17 cellular contexts compared by ENCODE assay signal in the genomic region with DNA sequence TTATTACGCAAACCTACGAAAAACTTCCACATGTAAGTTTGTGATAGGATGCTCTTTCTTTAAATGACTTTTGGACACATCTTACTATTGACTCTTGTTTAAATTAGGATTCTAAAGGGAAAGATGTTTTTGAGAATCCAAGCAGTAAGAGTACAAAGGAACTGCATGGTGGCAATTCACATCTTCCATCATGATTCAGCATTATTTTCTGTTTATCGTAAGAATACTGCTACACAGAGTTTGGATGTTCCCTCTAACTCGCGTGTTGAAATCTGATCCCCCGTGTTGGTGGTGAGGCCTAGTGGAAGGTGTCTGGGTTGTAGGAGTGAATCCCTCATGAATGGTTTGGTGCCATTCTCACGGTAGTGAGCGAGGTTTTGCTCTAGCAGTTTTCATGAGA.
A peak's percentile ranks its signal among the peaks of the same experiment; 100 is the strongest.
DNase-seq lines count a peak whose midpoint lies in the region; ATAC-seq, FAIRE-seq and TF ChIP-seq lines count a peak whose summit lies in the region.
"Had no signal": no experiment of that assay in that cellular context is flagged by ENCODE, and none has a peak within 500 bp of the region (broad histone marks: within the 10 kb centered on the region; RNA-seq: fewer than 3 reads in every experiment).

No MANE protein-coding gene starts in this region.

- H3K36me3 ChIP-seq in astrocyte (ENCODE audit: insufficient read depth, low read length), result no peaks in the 10 kb centered on the region
- no peaks in the 10 kb centered on the region for H3K36me3 ChIP-seq in neural progenitor cell
- no peaks in the 10 kb centered on the region for H3K36me3 ChIP-seq in sigmoid colon

- no peak overlapping the region for H4K91ac ChIP-seq in H9 (ENCODE audit: insufficient read length, low read depth, low read length)

- no peak for TF ChIP-seq RAD21 in A549 (conservative IDR thresholded peaks at IDR 0.05 in 1 of 2, IDR thresholded peaks at IDR 0.05 in 1 of 2)

- TF ChIP-seq CTCF in A549 (IDR thresholded peaks at IDR 0.05) (no peak), H9 (conservative IDR thresholded peaks at IDR 0.05) (no peak), astrocyte (IDR thresholded peaks at IDR 0.05; ENCODE audit: insufficient read depth, low read depth, low read length) (no peak), neural progenitor cell (IDR thresholded peaks at IDR 0.05) (no peak), sigmoid colon (IDR thresholded peaks at IDR 0.05) (no peak)

- FAIRE-seq in A549 (lab: Jason Lieb, UNC) (peak; percentile 54), astrocyte (lab: Jason Lieb, UNC) (peak; percentile 86)
- FAIRE-seq: GM12892 had no signal

- no peaks in the 10 kb centered on the region for H3F3A ChIP-seq in neural progenitor cell (ENCODE audit: low read depth)

- intact Hi-C loops in sigmoid colon (cut with DNase I), result no loop called here

- no peak overlapping the region for H2BK20ac ChIP-seq in H9 (ENCODE audit: low read depth, low read length, poor library complexity, severe bottlenecking)

- H3K9me3 ChIP-seq in A549 (no peaks in the 10 kb centered on the region), H9 (ENCODE audit: control insufficient read depth, low read depth, low read length) (no peaks in the 10 kb centered on the region), astrocyte (ENCODE audit: insufficient read depth, low read depth, low read length) (no peaks in the 10 kb centered on the region), neural progenitor cell (ENCODE audit: low read depth) (no peaks in the 10 kb centered on the region), sigmoid colon (no peaks in the 10 kb centered on the region)
- H3K9me3 ChIP-seq: Caco-2 had no signal

- TF ChIP-seq POLR2A in A549 (IDR thresholded peaks at IDR 0.05; ENCODE audit: low read length) (no peak), sigmoid colon (IDR thresholded peaks at IDR 0.05) (no peak)

- no peaks in the 10 kb centered on the region for H3K23me2 ChIP-seq in H9 (ENCODE audit: insufficient read length, low read depth, low read length, poor library complexity, severe bottlenecking)

- H3K23ac ChIP-seq in H9 (ENCODE audit: insufficient read length, low read depth, low read length), result no peak overlapping the region

- no peak overlapping the region for H4K5ac ChIP-seq in H9 (ENCODE audit: insufficient read length, low read depth, low read length)

- ATAC-seq in A549, result no peak
- ATAC-seq: CD8-positive, alpha-beta T cell; HCT116 had no signal

- H3K27ac ChIP-seq in A549, result no peak overlapping the region
- H3K27ac ChIP-seq in H9 (ENCODE audit: insufficient read length, low read depth, low read length), result no peak overlapping the region
- no peak overlapping the region for H3K27ac ChIP-seq in astrocyte (ENCODE audit: low read depth, low read length)
- no peak overlapping the region for H3K27ac ChIP-seq in neural progenitor cell
- no peak overlapping the region for H3K27ac ChIP-seq in sigmoid colon
- H3K27ac ChIP-seq: C4-2B had no signal

- H3K4me1 Mint-ChIP-seq in H9 (peaks cover 3 to 4% of the 10 kb centered on the region in 2 experiments; a peak in 2 of 4 replicates), astrocyte (ENCODE audit: low read depth, unreplicated experiment) (no peaks in the 10 kb centered on the region), neural progenitor cell (no peaks in the 10 kb centered on the region)
- H3K4me1 Mint-ChIP-seq: CD4-positive, CD25-positive, alpha-beta regulatory T cell had no signal

- H3K9me3 Mint-ChIP-seq in H9, result peaks cover 40 to 44% of the 10 kb centered on the region in 2 experiments
- H3K9me3 Mint-ChIP-seq in astrocyte (ENCODE audit: unreplicated experiment), result no peaks in the 10 kb centered on the region
- peaks cover 3% of the 10 kb centered on the region for H3K9me3 Mint-ChIP-seq in neural progenitor cell
- H3K9me3 Mint-ChIP-seq: CD4-positive, CD25-positive, alpha-beta regulatory T cell; CD8-positive, alpha-beta T cell had no signal

- H4K20me1 ChIP-seq in H9 (ENCODE audit: control insufficient read depth, insufficient read depth, insufficient read length) (no peaks in the 10 kb centered on the region), astrocyte (ENCODE audit: insufficient read depth, low read length) (no peaks in the 10 kb centered on the region), neural progenitor cell (ENCODE audit: low read depth) (no peaks in the 10 kb centered on the region)

- peak overlapping the region; percentile 73 for H2BK12ac ChIP-seq in H9 (ENCODE audit: insufficient read length, low read depth, low read length)

- H2AFZ ChIP-seq in H9 (ENCODE audit: low read length) (no peak overlapping the region), astrocyte (ENCODE audit: low read depth, low read length) (no peak overlapping the region), neural progenitor cell (replicated peaks) (no peak overlapping the region)

- H3K27me3 ChIP-seq in H9 (ENCODE audit: insufficient read depth, low read length), result no peaks in the 10 kb centered on the region
- H3K27me3 ChIP-seq in astrocyte (ENCODE audit: insufficient read depth, low read length), result no peaks in the 10 kb centered on the region
- H3K27me3 ChIP-seq in neural progenitor cell, result no peaks in the 10 kb centered on the region
- H3K27me3 ChIP-seq in sigmoid colon, result no peaks in the 10 kb centered on the region

- H2AK5ac ChIP-seq in H9 (ENCODE audit: insufficient read length, low read length), result no peak overlapping the region

- peak overlapping the region; percentile 57; the same call in 1 of the 2 replicates for H3K14ac ChIP-seq in H9 (ENCODE audit: insufficient read depth, low read length)

- H3K4ac ChIP-seq in H9 (ENCODE audit: low read depth, low read length), result no peak overlapping the region

- no peak overlapping the region for H3K9ac ChIP-seq in H9 (ENCODE audit: extremely low read depth, insufficient read length, low read length)
- H3K9ac ChIP-seq in astrocyte (ENCODE audit: low read length), result no peak overlapping the region
- no peak overlapping the region for H3K9ac ChIP-seq in neural progenitor cell

- H2BK5ac ChIP-seq in H9 (ENCODE audit: insufficient read length, low read length), result no peak overlapping the region

- CTCF ChIA-PET in A549 (lab: Yijun Ruan, JAX), result no interaction called here

- H3K4me3 Mint-ChIP-seq in H9 (no peak overlapping the region), astrocyte (ENCODE audit: unreplicated experiment) (no peak overlapping the region), neural progenitor cell (no peak overlapping the region)
- H3K4me3 Mint-ChIP-seq: CD4-positive, CD25-positive, alpha-beta regulatory T cell; CD8-positive, alpha-beta T cell had no signal

- H3K4me3 ChIP-seq in A549 (no peak overlapping the region), astrocyte (ENCODE audit: insufficient read depth, low read depth, low read length) (no peak overlapping the region), neural progenitor cell (no peak overlapping the region), sigmoid colon (no peak overlapping the region)

- no peak overlapping the region for H3K56ac ChIP-seq in H9 (ENCODE audit: insufficient read length, low read depth, low read length)

- no peak overlapping the region for H4K8ac ChIP-seq in H9 (replicated peaks; ENCODE audit: insufficient read length, low read depth, low read length)

- H3K27me3 Mint-ChIP-seq in H9 (ENCODE audit: low read depth), result no peaks in the 10 kb centered on the region
- H3K27me3 Mint-ChIP-seq in astrocyte (ENCODE audit: low read depth, unreplicated experiment), result no peaks in the 10 kb centered on the region
- peaks cover 2% of the 10 kb centered on the region for H3K27me3 Mint-ChIP-seq in neural progenitor cell (ENCODE audit: insufficient read depth, low read depth)

- POLR2A ChIA-PET in A549 (lab: Yijun Ruan, JAX), result no interaction called here

- no peak overlapping the region for H3K18ac ChIP-seq in H9 (ENCODE audit: insufficient read length, low read depth, low read length)

- no peaks in the 10 kb centered on the region for H3K36me3 Mint-ChIP-seq in H9 (ENCODE audit: insufficient read depth in 1 of 3, low read depth in 3 of 3)
- no peaks in the 10 kb centered on the region for H3K36me3 Mint-ChIP-seq in astrocyte (ENCODE audit: low read depth, unreplicated experiment)
- peaks cover 4% of the 10 kb centered on the region for H3K36me3 Mint-ChIP-seq in neural progenitor cell
- H3K36me3 Mint-ChIP-seq: CD4-positive, CD25-positive, alpha-beta regulatory T cell; CD8-positive, alpha-beta T cell had no signal

- H2BK15ac ChIP-seq in H9 (ENCODE audit: low read depth, low read length), result no peak overlapping the region

- no peaks in the 10 kb centered on the region for H3K79me1 ChIP-seq in H9 (ENCODE audit: insufficient read depth, low read depth, low read length, poor library complexity, severe bottlenecking)

- H3T11ph ChIP-seq in H9 (ENCODE audit: low read length), result no peak overlapping the region

- H3K79me2 ChIP-seq in H9 (ENCODE audit: insufficient read depth, low read length) (no peaks in the 10 kb centered on the region), astrocyte (ENCODE audit: insufficient read depth, low read length) (no peaks in the 10 kb centered on the region), neural progenitor cell (ENCODE audit: low read depth) (no peaks in the 10 kb centered on the region)

- peak overlapping the region in 2 of 3 experiments; percentile 47 to 67; a peak in 3 of 7 replicates for H3K27ac Mint-ChIP-seq in H9
- H3K27ac Mint-ChIP-seq in astrocyte (ENCODE audit: unreplicated experiment), result no peak overlapping the region
- H3K27ac Mint-ChIP-seq in neural progenitor cell, result peak overlapping the region; percentile 5
- H3K27ac Mint-ChIP-seq: CD4-positive, CD25-positive, alpha-beta regulatory T cell; CD8-positive, alpha-beta T cell had no signal

- H3K4me2 ChIP-seq in A549 (no peak overlapping the region), H9 (ENCODE audit: insufficient read depth, insufficient read length, low read length) (no peak overlapping the region), astrocyte (ENCODE audit: low read length) (no peak overlapping the region), neural progenitor cell (no peak overlapping the region)

- no peak overlapping the region for H2BK120ac ChIP-seq in H9 (ENCODE audit: low read depth, low read length, poor library complexity, severe bottlenecking)

- H3K4me1 ChIP-seq in A549, result no peaks in the 10 kb centered on the region
- H3K4me1 ChIP-seq in H9 (ENCODE audit: insufficient read depth, low read length), result no peaks in the 10 kb centered on the region
- H3K4me1 ChIP-seq in astrocyte (ENCODE audit: insufficient read depth, low read length), result no peaks in the 10 kb centered on the region
- no peaks in the 10 kb centered on the region for H3K4me1 ChIP-seq in neural progenitor cell
- H3K4me1 ChIP-seq in sigmoid colon, result no peaks in the 10 kb centered on the region

- TF ChIP-seq EP300 in A549 (IDR thresholded peaks at IDR 0.05), result no peak
- no peak for TF ChIP-seq EP300 in sigmoid colon (IDR thresholded peaks at IDR 0.05)

- WGBS in A549 (ENCODE audit: missing lambda C conversion rate), result 76% methylated on average over 8 of the region's 8 CpGs
- no CpG with 5 or more reads among the region's 8 CpGs for WGBS in H9 (ENCODE audit: extremely low coverage, insufficient read length, low lambda C conversion rate)
- 95 to 97% methylated on average over 8 of the region's 8 CpGs for WGBS in sigmoid colon, 2 donors

- no peak for DNase-seq in A549 (ENCODE audit: low read depth in 1 of 2, low spot score in 1 of 2)
- no peak for DNase-seq in H9
- no peak for DNase-seq in astrocyte (ENCODE audit: low read depth)
- DNase-seq in neural progenitor cell (ENCODE audit: low spot score), result no peak
- DNase-seq in NCI-H2171 (lab: John Stamatoyannopoulos, UW), result no peak
- no peak for DNase-seq in C1 segment of cervical spinal cord (lab: John Stamatoyannopoulos, UW)
- DNase-seq in sigmoid colon, result no peak
- DNase-seq: 8988T; Caco-2; CD4-positive, CD25-positive, alpha-beta regulatory T cell; CD8-positive, alpha-beta T cell; DMS153; DND-41; H7 had no signal
